15 cellular contexts compared by ENCODE assay signal in genomic region chr5:16856531-16856930, GRCh38.
DNase-seq lines count a peak whose midpoint lies in the region; ATAC-seq and TF ChIP-seq lines count a peak whose summit lies in the region.
"Had no signal": no experiment of that assay in that cellular context is flagged by ENCODE, and none has a peak within 500 bp of the region (broad histone marks: within the 10 kb centered on the region; RNA-seq: fewer than 3 reads in every experiment).

No MANE protein-coding gene starts in this region.

- H3K27me3 ChIP-seq in SK-N-SH (ENCODE audit: insufficient read depth) (no peaks in the 10 kb centered on the region), PC-3 (ENCODE audit: low read length) (no peaks in the 10 kb centered on the region), upper lobe of right lung (no peaks in the 10 kb centered on the region), ascending aorta (no peaks in the 10 kb centered on the region)
- H3K27me3 ChIP-seq: cardiac muscle cell, esophagus muscularis mucosa, spleen, tibial artery had no signal

- WGBS in SK-N-SH (ENCODE audit: low lambda C conversion rate) = 51% methylated on average over 5 of the region's 5 CpGs

- no TSS peak for BruUV-seq in PC-3 (replicated peaks; lab: Mats Ljungman, UMichigan)

- DNase-seq in SK-N-SH = no peak
- DNase-seq in PC-3 = peak; percentile 100
- DNase-seq in fibroblast of pulmonary artery (ENCODE audit: low read depth) = peak; percentile 43
- no peak for DNase-seq in upper lobe of right lung
- no peak for DNase-seq in ascending aorta (ENCODE audit: low spot score in 2 of 2)
- DNase-seq in NCI-H446 (lab: John Stamatoyannopoulos, UW) = no peak
- DNase-seq: activated CD4-positive, alpha-beta T cell treated with anti-CD3 and anti-CD28 coated beads for 36 hours; NCI-H345; spleen; tibial artery had no signal

- H3F3A ChIP-seq in SK-N-SH (replicated peaks; ENCODE audit: insufficient read depth) (peaks cover 10% of the 10 kb centered on the region), PC-3 (ENCODE audit: low read length, unreplicated experiment) (no peaks in the 10 kb centered on the region)

- intact Hi-C loops in PC-3 (cut with micrococcal nuclease) = loop anchor here (5.0 kb wide), 2 partner anchors 41 to 61 kb away; no protein-coding TSS in a partner anchor
- intact Hi-C loops in upper lobe of right lung (cut with DNase I) = no loop called here
- intact Hi-C loops in ascending aorta (cut with DNase I) = no loop called here

- H3K4me3 ChIP-seq in SK-N-SH (ENCODE audit: low read depth in 2 of 2, low read length in 1 of 2) (no peak overlapping the region), PC-3 (ENCODE audit: low read length) (no peak overlapping the region), fibroblast of pulmonary artery (replicated peaks; ENCODE audit: low read depth, low read length) (no peak overlapping the region), upper lobe of right lung (no peak overlapping the region), ascending aorta (no peak overlapping the region)
- H3K4me3 ChIP-seq: cardiac muscle cell, esophagus muscularis mucosa, spleen, tibial artery had no signal

- H3K9me2 ChIP-seq in SK-N-SH = no peaks in the 10 kb centered on the region
- H3K9me2 ChIP-seq in PC-3 (replicated peaks; ENCODE audit: low read length) = no peaks in the 10 kb centered on the region

- H3K4me2 ChIP-seq in SK-N-SH = 0 out of 2 replicates have a peak overlapping the region, but pooled peaks have one; percentile 22
- peak overlapping the region; percentile 41 for H3K4me2 ChIP-seq in PC-3 (ENCODE audit: low read length)

- H3K79me2 ChIP-seq in SK-N-SH (ENCODE audit: insufficient read depth) = peaks cover 100% of the 10 kb centered on the region
- H3K79me2 ChIP-seq in PC-3 (ENCODE audit: low read length) = peaks cover 53% of the 10 kb centered on the region

- 0 out of 4 replicates have a peak, but pooled peaks of 1 of the 2 experiments have one; percentile 10 for TF ChIP-seq EP300 in SK-N-SH (IDR thresholded peaks at IDR 0.05; ENCODE audit: borderline replicate concordance in 1 of 2, low read depth in 1 of 2, low read length in 1 of 2)

- CTCF ChIA-PET in SK-N-SH (lab: Yijun Ruan, JAX) = interaction anchor here (1.2 to 4.3 kb wide), 4 partner anchors 8 to 347 kb away, joined by 3 to 18 read pairs (median 4); no protein-coding TSS in a partner anchor
- CTCF ChIA-PET in PC-3 (lab: Charles Lee) = no interaction called here

- TF ChIP-seq CTCF in SK-N-SH (IDR thresholded peaks at IDR 0.05) = no peak
- no peak for TF ChIP-seq CTCF in PC-3 (conservative IDR thresholded peaks at IDR 0.05; ENCODE audit: low read depth, low read length)
- no peak for TF ChIP-seq CTCF in fibroblast of pulmonary artery (IDR thresholded peaks at IDR 0.05; ENCODE audit: low read length, missing control alignments)
- no peak for TF ChIP-seq CTCF in upper lobe of right lung (IDR thresholded peaks at IDR 0.05)
- TF ChIP-seq CTCF in ascending aorta (IDR thresholded peaks at IDR 0.05) = no peak

- H2AFZ ChIP-seq in SK-N-SH (ENCODE audit: low read depth) (no peak overlapping the region), PC-3 (ENCODE audit: low read length) (no peak overlapping the region)

- H3K9ac ChIP-seq in SK-N-SH = no peak overlapping the region
- H3K9ac ChIP-seq in PC-3 (ENCODE audit: low read length) = peak overlapping the region; percentile 0; the same call in 1 of the 2 replicates

- ATAC-seq in SK-N-SH treated with all-trans-retinoic acid at 6 μM for 48 hours (no peak), PC-3 (peak; percentile 95), upper lobe of right lung (peak; percentile 51), GM18907 (IDR thresholded peaks at IDR 0.05; ENCODE audit: unreplicated experiment) (no peak)
- ATAC-seq: activated CD4-positive, alpha-beta T cell treated with anti-CD3 and anti-CD28 coated beads for 36 hours; HCT116 had no signal

- POLR2A ChIA-PET in SK-N-SH (lab: Yijun Ruan, JAX) = no interaction called here
- POLR2A ChIA-PET in PC-3 (lab: Charles Lee; ENCODE audit: unreplicated experiment) = no interaction called here

- no peaks in the 10 kb centered on the region for H3K9me3 ChIP-seq in SK-N-SH
- no peaks in the 10 kb centered on the region for H3K9me3 ChIP-seq in PC-3 (ENCODE audit: low read length)
- H3K9me3 ChIP-seq in upper lobe of right lung = no peaks in the 10 kb centered on the region
- peaks cover 0 to 4% of the 10 kb centered on the region in 2 donors for H3K9me3 ChIP-seq in ascending aorta
- H3K9me3 ChIP-seq: tibial artery had no signal

- TF ChIP-seq RAD21 in SK-N-SH (IDR thresholded peaks at IDR 0.05; ENCODE audit: low read length) = no peak

- H3K27ac ChIP-seq in SK-N-SH (ENCODE audit: low read depth in 2 of 2, low read length in 1 of 2) = peak overlapping the region in 1 of 2 experiments; percentile 43; a peak in 2 of 4 replicates
- peak overlapping the region; percentile 60 for H3K27ac ChIP-seq in PC-3 (ENCODE audit: low read length)
- no peak overlapping the region for H3K27ac ChIP-seq in upper lobe of right lung
- H3K27ac ChIP-seq in ascending aorta = no peak overlapping the region
- H3K27ac ChIP-seq: cardiac muscle cell, esophagus muscularis mucosa, tibial artery had no signal

- H4K20me1 ChIP-seq in SK-N-SH (ENCODE audit: insufficient read depth) (peaks cover 96% of the 10 kb centered on the region), PC-3 (ENCODE audit: low read length) (no peaks in the 10 kb centered on the region)

- H3K36me3 ChIP-seq in SK-N-SH (replicated peaks in 1 of 2; ENCODE audit: control insufficient read depth in 1 of 2, insufficient read depth in 2 of 2, low read length in 1 of 2) (peaks cover 0 to 18% of the 10 kb centered on the region in 2 experiments), PC-3 (ENCODE audit: low read depth, low read length) (peaks cover 7% of the 10 kb centered on the region; the same call in 1 of the 2 replicates), upper lobe of right lung (no peaks in the 10 kb centered on the region), ascending aorta (no peaks in the 10 kb centered on the region)
- H3K36me3 ChIP-seq: cardiac muscle cell, esophagus muscularis mucosa had no signal

- H3K4me1 ChIP-seq in SK-N-SH (ENCODE audit: control insufficient read depth in 1 of 2, insufficient read depth in 2 of 2, low read depth in 1 of 2, low read length in 1 of 2) = peaks cover 27 to 37% of the 10 kb centered on the region in 2 experiments; a peak in 3 of 4 replicates
- H3K4me1 ChIP-seq in PC-3 (ENCODE audit: insufficient read depth, low read length) = peaks cover 32% of the 10 kb centered on the region
- peaks cover 28% of the 10 kb centered on the region for H3K4me1 ChIP-seq in upper lobe of right lung
- H3K4me1 ChIP-seq in ascending aorta = no peaks in the 10 kb centered on the region

TF ChIP-seq in SK-N-SH, 30 proteins besides CTCF, POLR2A, EP300 and RAD21:
- TF ChIP-seq ELF1 (IDR thresholded peaks at IDR 0.05) (peak; percentile 36; the same call in 1 of the 2 replicates), TEAD4 (IDR thresholded peaks at IDR 0.05; ENCODE audit: borderline replicate concordance, insufficient read depth) (no peak), NFIC (IDR thresholded peaks at IDR 0.05; ENCODE audit: borderline replicate concordance) (no peak)
TF ChIP-seq in SK-N-SH: peak in this region for 1.

TF ChIP-seq in SK-N-SH treated with all-trans-retinoic acid at 6 μM for 48 hours, 23 proteins besides CTCF, POLR2A, EP300 and RAD21:
- TF ChIP-seq TCF4 (CRISPR knock-in tag; IDR thresholded peaks at IDR 0.05; ENCODE audit: borderline replicate concordance) = no peak
- no peak for TF ChIP-seq ZFP30 (CRISPR knock-in tag; IDR thresholded peaks at IDR 0.05)
- no peak for TF ChIP-seq RARB (CRISPR knock-in tag; IDR thresholded peaks at IDR 0.05)
- TF ChIP-seq TOX (CRISPR knock-in tag; IDR thresholded peaks at IDR 0.05; ENCODE audit: borderline replicate concordance) = no peak
- no peak for TF ChIP-seq GLIS3 (CRISPR knock-in tag; IDR thresholded peaks at IDR 0.05)
- no peak for TF ChIP-seq BACH2 (CRISPR knock-in tag; IDR thresholded peaks at IDR 0.05; ENCODE audit: borderline replicate concordance)
- TF ChIP-seq ZC3H10 (CRISPR knock-in tag; IDR thresholded peaks at IDR 0.05) = no peak
- TF ChIP-seq ZNF8 (CRISPR knock-in tag; IDR thresholded peaks at IDR 0.05) = no peak
- TF ChIP-seq PATZ1 (CRISPR knock-in tag; IDR thresholded peaks at IDR 0.05; ENCODE audit: borderline replicate concordance) = no peak
- no peak for TF ChIP-seq ZFP3 (CRISPR knock-in tag; IDR thresholded peaks at IDR 0.05)

Comparison
In these comparisons a context has a peak if more than half of its experiments do, and no peak if none do; other contexts are left out.
1. DNase-seq: peak in PC-3 (single experiment) and fibroblast of pulmonary artery (single experiment); none in SK-N-SH (single experiment), upper lobe of right lung (single experiment), ascending aorta (0 of 2) and NCI-H446 (0 of 2).
2. ATAC-seq: peak in PC-3 (single experiment) and upper lobe of right lung (single experiment); none in SK-N-SH treated with all-trans-retinoic acid at 6 μM for 48 hours (single experiment) and GM18907 (single experiment).